22 cellular contexts compared by ENCODE assay signal in the genomic region with DNA sequence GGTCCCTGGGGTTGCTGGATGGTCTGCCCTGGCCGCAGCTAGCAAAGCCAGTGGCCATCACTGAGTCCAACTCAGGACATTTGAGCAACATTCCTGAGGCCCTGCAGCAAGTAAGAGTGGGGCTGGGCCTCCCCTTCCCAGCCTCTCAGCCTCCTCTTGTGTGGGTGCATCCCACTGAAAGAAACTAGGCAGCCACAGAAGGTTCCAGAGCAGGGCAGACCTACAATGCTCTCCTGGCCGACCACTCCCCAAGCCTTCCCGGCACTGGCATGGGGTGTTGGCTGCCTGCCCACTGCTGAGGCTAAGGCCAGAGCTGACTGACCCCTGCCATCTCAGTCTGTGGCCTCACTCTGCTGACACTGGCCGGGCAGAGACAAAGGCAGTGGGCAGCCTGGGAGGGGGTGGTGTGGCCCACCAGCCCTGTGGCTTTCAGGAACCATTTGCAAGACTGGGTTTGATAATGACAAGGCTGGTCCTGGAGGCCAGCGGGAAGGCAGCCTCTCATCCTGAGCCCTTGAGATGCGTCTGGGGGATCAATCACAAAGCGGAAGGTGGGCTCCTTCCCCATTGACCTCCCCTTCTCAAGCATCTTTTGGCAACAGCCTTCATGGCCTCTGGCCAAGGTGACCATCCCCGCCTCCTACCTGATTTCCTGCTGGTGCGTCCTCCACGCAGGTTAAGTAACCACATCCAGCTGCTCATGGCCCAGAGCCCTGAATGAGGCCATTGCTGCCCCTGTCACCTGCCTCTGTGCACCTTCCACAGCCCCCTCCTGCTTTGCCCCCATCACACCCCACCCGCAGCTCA. TPM values are rescaled to one million over a fixed set of nuclear protein-coding genes. Genes with fewer than 3 reads are reported as not detected.
A peak's percentile ranks its signal among the peaks of the same experiment; 100 is the strongest.
DNase-seq lines count a peak whose midpoint lies in the region; ATAC-seq and TF ChIP-seq lines count a peak whose summit lies in the region.
"Had no signal": no experiment of that assay in that cellular context is flagged by ENCODE, and none has a peak within 500 bp of the region (broad histone marks: within the 10 kb centered on the region; RNA-seq: fewer than 3 reads in every experiment).

No MANE protein-coding gene starts in this region.

- no peak overlapping the region for H3K4me3 Mint-ChIP-seq in activated CD8-positive, alpha-beta T cell treated with anti-CD3 and anti-CD28 coated beads, Interleukin-2, amount 10 ng/mL, durations not matched to agents 7 days and 5 days
- H3K4me3 Mint-ChIP-seq in activated CD8-positive, alpha-beta T cell treated with anti-CD3 and anti-CD28 coated beads for 36 hours = no peak overlapping the region
- H3K4me3 Mint-ChIP-seq: activated CD4-positive, alpha-beta T cell treated with anti-CD3 and anti-CD28 coated beads, Interleukin-2, amount 10 ng/mL, durations not matched to agents 24 days and 14 days; activated naive CD4-positive, alpha-beta T cell treated with anti-CD3 and anti-CD28 coated beads, Interleukin-2, amount 10 ng/mL, durations not matched to agents 7 days and 5 days; nephron; stimulated activated naive B cell treated with anti-CD40 and anti-IgM and Interleukin-4, amounts not matched to agents 10 μg/mL and 1 μg/mL and 100 μg/mL, for 72 hours had no signal

- H3K27ac ChIP-seq in coronary artery = no peak overlapping the region
- H3K27ac ChIP-seq: C4-2B, left lung, thoracic aorta had no signal

- CTCF ChIA-PET in activated CD8-positive, alpha-beta T cell treated with anti-CD3 and anti-CD28 coated beads, Interleukin-2, amount 10 ng/mL, durations not matched to agents 7 days and 5 days (lab: Charles Lee) = interaction anchor here (0.8 kb wide), 1 partner anchor 38 kb away, joined by 3 read pairs; no protein-coding TSS in a partner anchor
- CTCF ChIA-PET in activated CD8-positive, alpha-beta T cell treated with anti-CD3 and anti-CD28 coated beads for 36 hours (lab: Charles Lee) = interaction anchor here (0.5 to 1.4 kb wide), 2 partner anchors 42 to 84 kb away, joined by 3 to 4 read pairs; no protein-coding TSS in a partner anchor

- no peak for DNase-seq in activated CD8-positive, alpha-beta T cell treated with anti-CD3 and anti-CD28 coated beads, Interleukin-2, amount 10 ng/mL, durations not matched to agents 7 days and 5 days
- no peak for DNase-seq in activated CD8-positive, alpha-beta T cell treated with anti-CD3 and anti-CD28 coated beads for 36 hours
- peak; percentile 61 for DNase-seq in NCI-H2196 (lab: John Stamatoyannopoulos, UW; ENCODE audit: unreplicated experiment)
- peak; percentile 68 for DNase-seq in coronary artery (ENCODE audit: low spot score)
- peak; percentile 48 for DNase-seq in sciatic nerve (ENCODE audit: low spot score)
- no peak for DNase-seq in T-helper 2 cell
- DNase-seq in NOMO-1 treated with dmso at 0.1 percent for 144 hours (lab: John Stamatoyannopoulos, UW; ENCODE audit: unreplicated experiment) = no peak
- DNase-seq: activated CD4-positive, alpha-beta T cell treated with anti-CD3 and anti-CD28 coated beads, Interleukin-2, amount 10 ng/mL, durations not matched to agents 24 days and 14 days; activated naive CD4-positive, alpha-beta T cell treated with anti-CD3 and anti-CD28 coated beads, Interleukin-2, amount 10 ng/mL, durations not matched to agents 7 days and 5 days; cerebellar nuclear complex; KG1; MV-4-11; NCI-H2081; NCI-H510A treated with DMSO at 0.1 percent for 48 hours; stimulated activated CD4-positive, alpha-beta T cell treated with anti-CD3 and anti-CD28 coated beads, Interleukin-2, amount 100 ng/mL, for 24 hours; stimulated activated naive B cell treated with anti-CD40 and anti-IgM and Interleukin-4, amounts not matched to agents 10 μg/mL and 1 μg/mL and 100 μg/mL, for 72 hours had no signal

- H3K4me1 Mint-ChIP-seq in activated CD8-positive, alpha-beta T cell treated with anti-CD3 and anti-CD28 coated beads, Interleukin-2, amount 10 ng/mL, durations not matched to agents 7 days and 5 days (ENCODE audit: low read depth) = no peaks in the 10 kb centered on the region
- no peaks in the 10 kb centered on the region for H3K4me1 Mint-ChIP-seq in activated CD8-positive, alpha-beta T cell treated with anti-CD3 and anti-CD28 coated beads for 36 hours (ENCODE audit: low read depth)
- H3K4me1 Mint-ChIP-seq: activated CD4-positive, alpha-beta T cell treated with anti-CD3 and anti-CD28 coated beads, Interleukin-2, amount 10 ng/mL, durations not matched to agents 24 days and 14 days; activated naive CD4-positive, alpha-beta T cell treated with anti-CD3 and anti-CD28 coated beads, Interleukin-2, amount 10 ng/mL, durations not matched to agents 7 days and 5 days; nephron had no signal

- H3K36me3 Mint-ChIP-seq in activated CD8-positive, alpha-beta T cell treated with anti-CD3 and anti-CD28 coated beads, Interleukin-2, amount 10 ng/mL, durations not matched to agents 7 days and 5 days (ENCODE audit: low read depth) = no peaks in the 10 kb centered on the region
- H3K36me3 Mint-ChIP-seq in activated CD8-positive, alpha-beta T cell treated with anti-CD3 and anti-CD28 coated beads for 36 hours (ENCODE audit: low read depth) = no peaks in the 10 kb centered on the region
- H3K36me3 Mint-ChIP-seq: activated naive CD4-positive, alpha-beta T cell treated with anti-CD3 and anti-CD28 coated beads, Interleukin-2, amount 10 ng/mL, durations not matched to agents 7 days and 5 days; stimulated activated naive B cell treated with anti-CD40 and anti-IgM and Interleukin-4, amounts not matched to agents 10 μg/mL and 1 μg/mL and 100 μg/mL, for 72 hours had no signal

- H3K4me3 ChIP-seq in coronary artery = no peak overlapping the region
- H3K4me3 ChIP-seq: left lung, thoracic aorta had no signal

- no peak for TF ChIP-seq CTCF in activated CD8-positive, alpha-beta T cell treated with anti-CD3 and anti-CD28 coated beads for 36 hours (IDR thresholded peaks at IDR 0.05)
- no peak for TF ChIP-seq CTCF in coronary artery (IDR thresholded peaks at IDR 0.05)

- POLR2A ChIA-PET in activated CD8-positive, alpha-beta T cell treated with anti-CD3 and anti-CD28 coated beads, Interleukin-2, amount 10 ng/mL, durations not matched to agents 7 days and 5 days (lab: Charles Lee) = no interaction called here
- POLR2A ChIA-PET in activated CD8-positive, alpha-beta T cell treated with anti-CD3 and anti-CD28 coated beads for 36 hours (lab: Charles Lee) = no interaction called here

- H3K27ac Mint-ChIP-seq in activated CD8-positive, alpha-beta T cell treated with anti-CD3 and anti-CD28 coated beads, Interleukin-2, amount 10 ng/mL, durations not matched to agents 7 days and 5 days = no peak overlapping the region
- H3K27ac Mint-ChIP-seq in activated CD8-positive, alpha-beta T cell treated with anti-CD3 and anti-CD28 coated beads for 36 hours = no peak overlapping the region
- H3K27ac Mint-ChIP-seq: activated CD4-positive, alpha-beta T cell treated with anti-CD3 and anti-CD28 coated beads, Interleukin-2, amount 10 ng/mL, durations not matched to agents 24 days and 14 days; activated naive CD4-positive, alpha-beta T cell treated with anti-CD3 and anti-CD28 coated beads, Interleukin-2, amount 10 ng/mL, durations not matched to agents 7 days and 5 days; nephron; stimulated activated naive B cell treated with anti-CD40 and anti-IgM and Interleukin-4, amounts not matched to agents 10 μg/mL and 1 μg/mL and 100 μg/mL, for 72 hours had no signal

- intact Hi-C loops in activated CD8-positive, alpha-beta T cell treated with anti-CD3 and anti-CD28 coated beads for 36 hours (cut with micrococcal nuclease) = no loop called here
- intact Hi-C loops in sciatic nerve (cut with DNase I) = no loop called here

- peak; percentile 12 for ATAC-seq in activated CD8-positive, alpha-beta T cell treated with anti-CD3 and anti-CD28 coated beads, Interleukin-2, amount 10 ng/mL, durations not matched to agents 7 days and 5 days
- no peak for ATAC-seq in activated CD8-positive, alpha-beta T cell treated with anti-CD3 and anti-CD28 coated beads for 36 hours
- ATAC-seq in sciatic nerve = no peak
- no peak for ATAC-seq in HG03439 (IDR thresholded peaks at IDR 0.05; ENCODE audit: unreplicated experiment)
- ATAC-seq: left lung; Right ventricle myocardium inferior; stimulated activated naive B cell treated with anti-CD40 and anti-IgM and Interleukin-4, amounts not matched to agents 10 μg/mL and 1 μg/mL and 100 μg/mL, for 72 hours had no signal

- no peaks in the 10 kb centered on the region for H3K27me3 Mint-ChIP-seq in activated CD8-positive, alpha-beta T cell treated with anti-CD3 and anti-CD28 coated beads, Interleukin-2, amount 10 ng/mL, durations not matched to agents 7 days and 5 days (ENCODE audit: low read depth)
- H3K27me3 Mint-ChIP-seq in activated CD8-positive, alpha-beta T cell treated with anti-CD3 and anti-CD28 coated beads for 36 hours = peaks cover 18% of the 10 kb centered on the region
- H3K27me3 Mint-ChIP-seq: activated CD4-positive, alpha-beta T cell treated with anti-CD3 and anti-CD28 coated beads, Interleukin-2, amount 10 ng/mL, durations not matched to agents 24 days and 14 days had no signal

- no peaks in the 10 kb centered on the region for H3K9me3 Mint-ChIP-seq in activated CD8-positive, alpha-beta T cell treated with anti-CD3 and anti-CD28 coated beads, Interleukin-2, amount 10 ng/mL, durations not matched to agents 7 days and 5 days (ENCODE audit: insufficient read depth)
- no peaks in the 10 kb centered on the region for H3K9me3 Mint-ChIP-seq in activated CD8-positive, alpha-beta T cell treated with anti-CD3 and anti-CD28 coated beads for 36 hours
- H3K9me3 Mint-ChIP-seq: activated CD4-positive, alpha-beta T cell treated with anti-CD3 and anti-CD28 coated beads, Interleukin-2, amount 10 ng/mL, durations not matched to agents 24 days and 14 days; activated naive CD4-positive, alpha-beta T cell treated with anti-CD3 and anti-CD28 coated beads, Interleukin-2, amount 10 ng/mL, durations not matched to agents 7 days and 5 days; nephron; stimulated activated naive B cell treated with anti-CD40 and anti-IgM and Interleukin-4, amounts not matched to agents 10 μg/mL and 1 μg/mL and 100 μg/mL, for 72 hours had no signal

RNA-seq across cellular contexts. Expression of a gene that starts 9.6 kb away (rescaled TPM):
- 10 to 100 TPM; 19.9 to 23.6 TPM for total RNA-seq in activated CD8-positive, alpha-beta T cell treated with anti-CD3 and anti-CD28 coated beads, Interleukin-2, amount 10 ng/mL, durations not matched to agents 7 days and 5 days
- 10 to 100 TPM; 11.5 to 13.1 TPM for total RNA-seq in activated CD8-positive, alpha-beta T cell treated with anti-CD3 and anti-CD28 coated beads for 36 hours
- total RNA-seq in sciatic nerve = 113 TPM

Comparison
In these comparisons a context has a peak if more than half of its experiments do, and no peak if none do; other contexts are left out.
1. DNase-seq: peak in NCI-H2196 (single experiment), coronary artery (single experiment) and sciatic nerve (single experiment); none in activated CD8-positive, alpha-beta T cell treated with anti-CD3 and anti-CD28 coated beads, Interleukin-2, amount 10 ng/mL, durations not matched to agents 7 days and 5 days (single experiment), activated CD8-positive, alpha-beta T cell treated with anti-CD3 and anti-CD28 coated beads for 36 hours (single experiment), T-helper 2 cell (0 of 5) and NOMO-1 treated with dmso at 0.1 percent for 144 hours (single experiment).